8 cellular contexts compared by ENCODE assay signal in genomic region chr5:138752951-138753793, GRCh38. TPM values are rescaled to one million over a fixed set of nuclear protein-coding genes. Genes with fewer than 3 reads are reported as not detected.
A peak's percentile ranks its signal among the peaks of the same experiment; 100 is the strongest.
DNase-seq lines count a peak whose midpoint lies in the region; ATAC-seq and TF ChIP-seq lines count a peak whose summit lies in the region.

Gene CTNNA1 (plus strand): TSS chr5:138753425. CDS start chr5:138781925, 28,500 bp downstream.

- peak; percentile 48 for ATAC-seq in HG02571 (IDR thresholded peaks at IDR 0.05; ENCODE audit: unreplicated experiment)
- ATAC-seq in left lobe of liver = peak; percentile 85

- CTCF ChIA-PET in GM10248 (lab: Yijun Ruan, JAX) = interaction anchor here (1.0 to 2.0 kb wide), 3 partner anchors 11 to 173 kb away, joined by 3 to 8 read pairs (median 4); no protein-coding TSS in a partner anchor

- TF ChIP-seq CTCF in GM10248 (IDR thresholded peaks at IDR 0.05; ENCODE audit: control extremely low read depth, extremely low read depth, low read depth, missing control alignments) = no peak

- POLR2A ChIA-PET in GM10248 (lab: Yijun Ruan, JAX) = interaction anchor here (0.6 kb wide), 2 partner anchors 118 to 398 kb away, joined by 3 read pairs; no protein-coding TSS in a partner anchor

- DNase-seq in GM10248 (ENCODE audit: extremely low spot score) = peak; percentile 92
- peak; percentile 56 for DNase-seq in NCI-H2196 treated with DMSO at 0.1 percent for 48 hours (lab: John Stamatoyannopoulos, UW; ENCODE audit: unreplicated experiment)
- peak; percentile 67 to 71 for DNase-seq in activated CD4-positive, alpha-beta T cell treated with anti-CD3 and anti-CD28 coated beads for 4 hours
- peak; percentile 57 for DNase-seq in dedifferentiated amniotic fluid mesenchymal stem cell (ENCODE audit: extremely low spot score)
- peak; percentile 86 for DNase-seq in left lobe of liver (ENCODE audit: low spot score)
- peak; percentile 52 to 72 for DNase-seq in stimulated activated CD4-positive, alpha-beta T cell treated with anti-CD3 and anti-CD28 coated beads, Interleukin-2, amount 100 ng/mL, for 24 hours
- DNase-seq in NCI-H1092 treated with DMSO at 0.1 percent for 48 hours (lab: John Stamatoyannopoulos, UW) = no peak

RNA-seq across cellular contexts. Expression of gene CTNNA1, which starts in this region (rescaled TPM):
- total RNA-seq in left lobe of liver = 116 TPM
